1 cellular context compared by ENCODE assay signal in the genomic region with DNA sequence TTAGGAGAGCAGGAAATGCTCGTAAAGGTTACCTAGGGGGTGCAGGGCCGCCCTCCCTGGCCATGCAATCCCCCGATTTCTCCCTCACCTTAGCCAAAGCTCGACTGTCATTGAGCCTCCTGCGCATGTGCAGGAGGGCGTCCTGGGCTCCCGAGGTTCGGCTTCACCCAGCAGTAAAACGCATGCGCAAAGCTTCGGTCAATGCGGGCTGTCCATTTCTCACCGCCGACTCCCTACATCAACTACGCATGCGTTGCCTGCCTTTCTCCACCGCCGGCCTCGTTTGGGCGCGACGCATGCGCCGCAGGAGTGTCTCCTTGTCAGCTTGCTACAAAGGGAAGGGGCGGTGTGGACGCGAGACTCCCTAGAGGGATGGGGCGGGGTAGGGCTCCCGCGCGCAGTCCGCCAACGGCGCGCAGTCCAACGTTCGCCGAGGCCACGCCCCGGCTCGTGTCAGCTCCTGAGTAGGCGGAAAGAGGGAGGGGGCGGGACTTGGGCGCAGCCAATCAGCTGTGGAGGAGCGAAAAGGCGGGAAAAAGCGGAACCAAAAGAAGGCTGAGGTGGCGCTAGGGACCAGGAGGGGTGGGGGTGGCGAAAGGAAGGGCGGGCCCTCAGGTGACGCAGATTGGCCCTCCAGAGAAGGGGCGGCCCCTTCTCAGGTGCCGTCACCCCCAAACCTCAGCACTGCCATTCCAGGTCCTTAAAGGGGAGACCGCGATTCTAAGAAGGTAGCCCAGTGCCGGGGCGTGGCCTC.
TF ChIP-seq lines count a peak whose summit lies in the region.

A gene with protein sequence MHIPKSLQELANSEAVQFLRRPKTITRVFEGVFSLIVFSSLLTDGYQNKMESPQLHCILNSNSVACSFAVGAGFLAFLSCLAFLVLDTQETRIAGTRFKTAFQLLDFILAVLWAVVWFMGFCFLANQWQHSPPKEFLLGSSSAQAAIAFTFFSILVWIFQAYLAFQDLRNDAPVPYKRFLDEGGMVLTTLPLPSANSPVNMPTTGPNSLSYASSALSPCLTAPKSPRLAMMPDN (plus strand): TSS at position 558 of the 754 bp plus-strand sequence. CDS start 1,476 bp downstream, outside the sequence.
Gene TMEM143, minus strand, starts transcription at position 131 of the 754 bp plus-strand sequence. Its CDS starts 20 bp downstream, at position 111.

TF ChIP-seq in HepG2, 621 proteins besides CTCF, POLR2A, EP300 and RAD21 (continued from another document and continues in another):
- TF ChIP-seq, protein P1, sequence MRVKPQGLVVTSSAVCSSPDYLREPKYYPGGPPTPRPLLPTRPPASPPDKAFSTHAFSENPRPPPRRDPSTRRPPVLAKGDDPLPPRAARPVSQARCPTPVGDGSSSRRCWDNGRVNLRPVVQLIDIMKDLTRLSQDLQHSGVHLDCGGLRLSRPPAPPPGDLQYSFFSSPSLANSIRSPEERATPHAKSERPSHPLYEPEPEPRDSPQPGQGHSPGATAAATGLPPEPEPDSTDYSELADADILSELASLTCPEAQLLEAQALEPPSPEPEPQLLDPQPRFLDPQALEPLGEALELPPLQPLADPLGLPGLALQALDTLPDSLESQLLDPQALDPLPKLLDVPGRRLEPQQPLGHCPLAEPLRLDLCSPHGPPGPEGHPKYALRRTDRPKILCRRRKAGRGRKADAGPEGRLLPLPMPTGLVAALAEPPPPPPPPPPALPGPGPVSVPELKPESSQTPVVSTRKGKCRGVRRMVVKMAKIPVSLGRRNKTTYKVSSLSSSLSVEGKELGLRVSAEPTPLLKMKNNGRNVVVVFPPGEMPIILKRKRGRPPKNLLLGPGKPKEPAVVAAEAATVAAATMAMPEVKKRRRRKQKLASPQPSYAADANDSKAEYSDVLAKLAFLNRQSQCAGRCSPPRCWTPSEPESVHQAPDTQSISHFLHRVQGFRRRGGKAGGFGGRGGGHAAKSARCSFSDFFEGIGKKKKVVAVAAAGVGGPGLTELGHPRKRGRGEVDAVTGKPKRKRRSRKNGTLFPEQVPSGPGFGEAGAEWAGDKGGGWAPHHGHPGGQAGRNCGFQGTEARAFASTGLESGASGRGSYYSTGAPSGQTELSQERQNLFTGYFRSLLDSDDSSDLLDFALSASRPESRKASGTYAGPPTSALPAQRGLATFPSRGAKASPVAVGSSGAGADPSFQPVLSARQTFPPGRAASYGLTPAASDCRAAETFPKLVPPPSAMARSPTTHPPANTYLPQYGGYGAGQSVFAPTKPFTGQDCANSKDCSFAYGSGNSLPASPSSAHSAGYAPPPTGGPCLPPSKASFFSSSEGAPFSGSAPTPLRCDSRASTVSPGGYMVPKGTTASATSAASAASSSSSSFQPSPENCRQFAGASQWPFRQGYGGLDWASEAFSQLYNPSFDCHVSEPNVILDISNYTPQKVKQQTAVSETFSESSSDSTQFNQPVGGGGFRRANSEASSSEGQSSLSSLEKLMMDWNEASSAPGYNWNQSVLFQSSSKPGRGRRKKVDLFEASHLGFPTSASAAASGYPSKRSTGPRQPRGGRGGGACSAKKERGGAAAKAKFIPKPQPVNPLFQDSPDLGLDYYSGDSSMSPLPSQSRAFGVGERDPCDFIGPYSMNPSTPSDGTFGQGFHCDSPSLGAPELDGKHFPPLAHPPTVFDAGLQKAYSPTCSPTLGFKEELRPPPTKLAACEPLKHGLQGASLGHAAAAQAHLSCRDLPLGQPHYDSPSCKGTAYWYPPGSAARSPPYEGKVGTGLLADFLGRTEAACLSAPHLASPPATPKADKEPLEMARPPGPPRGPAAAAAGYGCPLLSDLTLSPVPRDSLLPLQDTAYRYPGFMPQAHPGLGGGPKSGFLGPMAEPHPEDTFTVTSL (CRISPR knock-in tag; IDR thresholded peaks at IDR 0.05; ENCODE audit: borderline replicate concordance): no peak
- TF ChIP-seq ZNF772 (CRISPR knock-in tag; IDR thresholded peaks at IDR 0.05): peak; percentile 88
- TF ChIP-seq ASH2L (IDR thresholded peaks at IDR 0.05; ENCODE audit: insufficient read length, low read depth, low read length): no peak
- no peak for TF ChIP-seq ZNF629 (CRISPR knock-in tag; conservative IDR thresholded peaks at IDR 0.05)
- TF ChIP-seq MAFK (conservative IDR thresholded peaks at IDR 0.05 in 1 of 2, IDR thresholded peaks at IDR 0.05 in 1 of 2; ENCODE audit: low read length in 2 of 2): peak; percentile 15 to 26; a peak in 1 of 4 replicates
- TF ChIP-seq ZNF777 (CRISPR knock-in tag; IDR thresholded peaks at IDR 0.05): 0 out of 2 replicates have a peak, but pooled peaks have one; percentile 53
- TF ChIP-seq ZNF136 (CRISPR knock-in tag; IDR thresholded peaks at IDR 0.05; ENCODE audit: low read depth): 0 out of 2 replicates have a peak, but pooled peaks have one; percentile 26
- TF ChIP-seq ZNF264 (CRISPR knock-in tag; IDR thresholded peaks at IDR 0.05): peak; percentile 77; the same call in 1 of the 2 replicates
- no peak for TF ChIP-seq ZFP1 (CRISPR knock-in tag; IDR thresholded peaks at IDR 0.05)
- peak; percentile 74 for TF ChIP-seq TAF1 (CRISPR knock-in tag; IDR thresholded peaks at IDR 0.05)
- TF ChIP-seq NR2C2 (CRISPR knock-in tag; IDR thresholded peaks at IDR 0.05; ENCODE audit: borderline replicate concordance): peak; percentile 2; the same call in 1 of the 2 replicates
- TF ChIP-seq HNF1B (CRISPR knock-in tag; IDR thresholded peaks at IDR 0.05): 0 out of 2 replicates have a peak, but pooled peaks have one; percentile 9
- TF ChIP-seq SOX5 (CRISPR knock-in tag; IDR thresholded peaks at IDR 0.05; ENCODE audit: borderline replicate concordance): no peak
- TF ChIP-seq ZSCAN20 (CRISPR knock-in tag; IDR thresholded peaks at IDR 0.05; ENCODE audit: borderline replicate concordance): 0 out of 2 replicates have a peak, but pooled peaks have one; percentile 22
- no peak for TF ChIP-seq STAG1 (CRISPR knock-in tag; IDR thresholded peaks at IDR 0.05)
- TF ChIP-seq SP5 (CRISPR knock-in tag; IDR thresholded peaks at IDR 0.05; ENCODE audit: borderline replicate concordance, low read depth): peak; percentile 81; the same call in 1 of the 2 replicates
- TF ChIP-seq, protein P2, sequence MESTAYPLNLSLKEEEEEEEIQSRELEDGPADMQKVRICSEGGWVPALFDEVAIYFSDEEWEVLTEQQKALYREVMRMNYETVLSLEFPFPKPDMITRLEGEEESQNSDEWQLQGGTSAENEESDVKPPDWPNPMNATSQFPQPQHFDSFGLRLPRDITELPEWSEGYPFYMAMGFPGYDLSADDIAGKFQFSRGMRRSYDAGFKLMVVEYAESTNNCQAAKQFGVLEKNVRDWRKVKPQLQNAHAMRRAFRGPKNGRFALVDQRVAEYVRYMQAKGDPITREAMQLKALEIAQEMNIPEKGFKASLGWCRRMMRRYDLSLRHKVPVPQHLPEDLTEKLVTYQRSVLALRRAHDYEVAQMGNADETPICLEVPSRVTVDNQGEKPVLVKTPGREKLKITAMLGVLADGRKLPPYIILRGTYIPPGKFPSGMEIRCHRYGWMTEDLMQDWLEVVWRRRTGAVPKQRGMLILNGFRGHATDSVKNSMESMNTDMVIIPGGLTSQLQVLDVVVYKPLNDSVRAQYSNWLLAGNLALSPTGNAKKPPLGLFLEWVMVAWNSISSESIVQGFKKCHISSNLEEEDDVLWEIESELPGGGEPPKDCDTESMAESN (CRISPR knock-in tag; conservative IDR thresholded peaks at IDR 0.05): 0 out of 2 replicates have a peak, but pooled peaks have one; percentile 11
- peak; percentile 57; the same call in 1 of the 2 replicates for TF ChIP-seq MED1 (CRISPR knock-in tag; IDR thresholded peaks at IDR 0.05)
- TF ChIP-seq SIN3B (IDR thresholded peaks at IDR 0.05; ENCODE audit: low read length): 0 out of 2 replicates have a peak, but pooled peaks have one; percentile 31
- TF ChIP-seq, protein P3, sequence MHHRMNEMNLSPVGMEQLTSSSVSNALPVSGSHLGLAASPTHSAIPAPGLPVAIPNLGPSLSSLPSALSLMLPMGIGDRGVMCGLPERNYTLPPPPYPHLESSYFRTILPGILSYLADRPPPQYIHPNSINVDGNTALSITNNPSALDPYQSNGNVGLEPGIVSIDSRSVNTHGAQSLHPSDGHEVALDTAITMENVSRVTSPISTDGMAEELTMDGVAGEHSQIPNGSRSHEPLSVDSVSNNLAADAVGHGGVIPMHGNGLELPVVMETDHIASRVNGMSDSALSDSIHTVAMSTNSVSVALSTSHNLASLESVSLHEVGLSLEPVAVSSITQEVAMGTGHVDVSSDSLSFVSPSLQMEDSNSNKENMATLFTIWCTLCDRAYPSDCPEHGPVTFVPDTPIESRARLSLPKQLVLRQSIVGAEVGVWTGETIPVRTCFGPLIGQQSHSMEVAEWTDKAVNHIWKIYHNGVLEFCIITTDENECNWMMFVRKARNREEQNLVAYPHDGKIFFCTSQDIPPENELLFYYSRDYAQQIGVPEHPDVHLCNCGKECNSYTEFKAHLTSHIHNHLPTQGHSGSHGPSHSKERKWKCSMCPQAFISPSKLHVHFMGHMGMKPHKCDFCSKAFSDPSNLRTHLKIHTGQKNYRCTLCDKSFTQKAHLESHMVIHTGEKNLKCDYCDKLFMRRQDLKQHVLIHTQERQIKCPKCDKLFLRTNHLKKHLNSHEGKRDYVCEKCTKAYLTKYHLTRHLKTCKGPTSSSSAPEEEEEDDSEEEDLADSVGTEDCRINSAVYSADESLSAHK (CRISPR knock-in tag; IDR thresholded peaks at IDR 0.05; ENCODE audit: borderline replicate concordance): no peak
- TF ChIP-seq ZMYM2 (CRISPR knock-in tag; IDR thresholded peaks at IDR 0.05): 0 out of 2 replicates have a peak, but pooled peaks have one; percentile 45
- TF ChIP-seq RNF2 (conservative IDR thresholded peaks at IDR 0.05; ENCODE audit: low read depth): peak; percentile 61; the same call in 1 of the 2 replicates
- TF ChIP-seq ZNF709 (CRISPR knock-in tag; IDR thresholded peaks at IDR 0.05): no peak
- TF ChIP-seq ZC3H13 (CRISPR knock-in tag; IDR thresholded peaks at IDR 0.05): peak; percentile 73
- 0 out of 2 replicates have a peak, but pooled peaks have one; percentile 73 for TF ChIP-seq PCBP1 (IDR thresholded peaks at IDR 0.05; ENCODE audit: borderline replicate concordance, low read depth, low read length)
- TF ChIP-seq JUNB (CRISPR knock-in tag; IDR thresholded peaks at IDR 0.05; ENCODE audit: borderline replicate concordance): no peak
- TF ChIP-seq MNT (IDR thresholded peaks at IDR 0.05): peak; percentile 66
- TF ChIP-seq ZNF546 (CRISPR knock-in tag; conservative IDR thresholded peaks at IDR 0.05): no peak
- TF ChIP-seq ZNF296 (CRISPR knock-in tag; conservative IDR thresholded peaks at IDR 0.05): no peak
- peak; percentile 83; the same call in 1 of the 2 replicates for TF ChIP-seq ZNF788 (CRISPR knock-in tag; IDR thresholded peaks at IDR 0.05; ENCODE audit: borderline replicate concordance)
- TF ChIP-seq CREB1 (IDR thresholded peaks at IDR 0.05): peak; percentile 68
- peak; percentile 57 for TF ChIP-seq CREB1 (CRISPR knock-in tag; IDR thresholded peaks at IDR 0.05)
- no peak for TF ChIP-seq CEBPG (CRISPR knock-in tag; IDR thresholded peaks at IDR 0.05)
- TF ChIP-seq ZSCAN29 (CRISPR knock-in tag; conservative IDR thresholded peaks at IDR 0.05): 0 out of 2 replicates have a peak, but pooled peaks have one; percentile 8
- TF ChIP-seq, protein P4, sequence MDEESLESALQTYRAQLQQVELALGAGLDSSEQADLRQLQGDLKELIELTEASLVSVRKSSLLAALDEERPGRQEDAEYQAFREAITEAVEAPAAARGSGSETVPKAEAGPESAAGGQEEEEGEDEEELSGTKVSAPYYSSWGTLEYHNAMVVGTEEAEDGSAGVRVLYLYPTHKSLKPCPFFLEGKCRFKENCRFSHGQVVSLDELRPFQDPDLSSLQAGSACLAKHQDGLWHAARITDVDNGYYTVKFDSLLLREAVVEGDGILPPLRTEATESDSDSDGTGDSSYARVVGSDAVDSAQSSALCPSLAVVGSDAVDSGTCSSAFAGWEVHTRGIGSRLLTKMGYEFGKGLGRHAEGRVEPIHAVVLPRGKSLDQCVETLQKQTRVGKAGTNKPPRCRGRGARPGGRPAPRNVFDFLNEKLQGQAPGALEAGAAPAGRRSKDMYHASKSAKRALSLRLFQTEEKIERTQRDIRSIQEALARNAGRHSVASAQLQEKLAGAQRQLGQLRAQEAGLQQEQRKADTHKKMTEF (CRISPR knock-in tag; IDR thresholded peaks at IDR 0.05): no peak
- TF ChIP-seq ZNF605 (CRISPR knock-in tag; IDR thresholded peaks at IDR 0.05): 0 out of 2 replicates have a peak, but pooled peaks have one; percentile 11
- 0 out of 2 replicates have a peak, but pooled peaks have one; percentile 4 for TF ChIP-seq HOXD1 (CRISPR knock-in tag; IDR thresholded peaks at IDR 0.05)
- no peak for TF ChIP-seq ZNF615 (CRISPR knock-in tag; IDR thresholded peaks at IDR 0.05; ENCODE audit: borderline replicate concordance)
- TF ChIP-seq POLR2AphosphoS5 (IDR thresholded peaks at IDR 0.05; ENCODE audit: low read depth, low read length): peak; percentile 80
- peak; percentile 49; the same call in 1 of the 2 replicates for TF ChIP-seq MED13 (CRISPR knock-in tag; IDR thresholded peaks at IDR 0.05)
- 0 out of 2 replicates have a peak, but pooled peaks have one; percentile 76 for TF ChIP-seq HOXA5 (CRISPR knock-in tag; IDR thresholded peaks at IDR 0.05)
- no peak; the same call in 1 of the 2 replicates for TF ChIP-seq RBFOX2 (IDR thresholded peaks at IDR 0.05; ENCODE audit: low read depth, low read length)
- TF ChIP-seq TBX2 (CRISPR knock-in tag; IDR thresholded peaks at IDR 0.05; ENCODE audit: borderline replicate concordance): peak; percentile 66
- TF ChIP-seq ZNF780A (CRISPR knock-in tag; IDR thresholded peaks at IDR 0.05): no peak
- TF ChIP-seq ZNF589 (CRISPR knock-in tag; conservative IDR thresholded peaks at IDR 0.05): 0 out of 2 replicates have a peak, but pooled peaks have one; percentile 7
